ENCODE assay signal across 8 cellular contexts in genomic region chr17:28552201-28552999, GRCh38. TPM values are rescaled to one million over a fixed set of nuclear protein-coding genes. Genes with fewer than 3 reads are reported as not detected.
DNase-seq lines count a peak whose midpoint lies in the region; ATAC-seq and TF ChIP-seq lines count a peak whose summit lies in the region.

UNC119 (minus strand) TSS chr17:28552624; CDS start chr17:28552557, 67 bp downstream.

- no peaks in the 10 kb centered on the region for H3K27me3 Mint-ChIP-seq in Calu3 (ENCODE audit: unreplicated experiment)
- H3K27me3 Mint-ChIP-seq in type B pancreatic cell, result no peaks in the 10 kb centered on the region

- H3K36me3 Mint-ChIP-seq in Calu3 (ENCODE audit: insufficient read depth, unreplicated experiment), result peaks cover 18% of the 10 kb centered on the region
- H3K36me3 Mint-ChIP-seq in type B pancreatic cell, result peaks cover 24% of the 10 kb centered on the region

- peaks cover 42% of the 10 kb centered on the region for H3K4me1 ChIP-seq in Loucy (ENCODE audit: insufficient read depth, low read length, poor library complexity, severe bottlenecking)
- peaks cover 11% of the 10 kb centered on the region for H3K4me1 ChIP-seq in adipocyte (ENCODE audit: control insufficient read depth, insufficient read depth, low read length)
- peaks cover 0 to 43% (median 21%) of the 10 kb centered on the region in 9 donors for H3K4me1 ChIP-seq in heart right ventricle

- intact Hi-C loops in Calu3 (cut with micrococcal nuclease; ENCODE audit: unreplicated experiment), result no loop called here
- intact Hi-C loops in heart right ventricle (cut with DNase I), result loop anchor here in 4 of 10 donors (2.0 to 10.0 kb wide), 4 partner anchors 18 to 62 kb away; partner anchors contain the start of genes RSKR (in 2 of the 4) and PIGS (in 1 of the 4)
- intact Hi-C loops in posterior vena cava (cut with DNase I), result no loop called here

- H2AFZ ChIP-seq in Loucy (ENCODE audit: low read length), result peak within 1 kb of the TSS; percentile 59; the same call in 1 of the 2 replicates

- no TSS peak for BruUV-seq in Calu3 (replicated peaks; lab: Mats Ljungman, UMichigan)

- H3K9ac ChIP-seq in Loucy (ENCODE audit: low read depth, low read length, poor library complexity, severe bottlenecking) (peak within 1 kb of the TSS; percentile 75), adipocyte (ENCODE audit: low read length) (peak within 1 kb of the TSS; percentile 84)

- H3K4me3 ChIP-seq in Loucy (ENCODE audit: low read length, poor library complexity, severe bottlenecking) (peak within 1 kb of the TSS; percentile 85), adipocyte (ENCODE audit: low read length) (peak within 1 kb of the TSS; percentile 82), heart right ventricle (peak within 1 kb of the TSS; percentile 64 to 99 (median 97))

- DNase-seq in Calu3 (peak; percentile 86), SW480 (ENCODE audit: low spot score) (peak; percentile 70), adipocyte (ENCODE audit: low read depth) (peak; percentile 92), heart right ventricle (peak; percentile 67 to 81), posterior vena cava (ENCODE audit: low spot score) (peak; percentile 91), type B pancreatic cell (ENCODE audit: extremely low spot score, unreplicated experiment) (peak; percentile 84)

- H3K27me3 ChIP-seq in Loucy (ENCODE audit: insufficient read depth, low read length, poor library complexity, severe bottlenecking), result no peaks in the 10 kb centered on the region
- no peaks in the 10 kb centered on the region for H3K27me3 ChIP-seq in adipocyte (replicated peaks; ENCODE audit: control insufficient read depth, insufficient read depth, low read length)
- no peaks in the 10 kb centered on the region for H3K27me3 ChIP-seq in heart right ventricle

- ATAC-seq in GM21528 (IDR thresholded peaks at IDR 0.05; ENCODE audit: low FRiP score, unreplicated experiment) (peak; percentile 48), heart right ventricle (peak; percentile 94 to 98 (median 95))

- H3K27ac ChIP-seq in heart right ventricle, result peak within 1 kb of the TSS in 9 of 10 donors; percentile 60 to 90 (median 78)

- peaks cover 15% of the 10 kb centered on the region for H3K79me2 ChIP-seq in Loucy (ENCODE audit: insufficient read depth, low read length)

- TF ChIP-seq CTCF in Calu3 (IDR thresholded peaks at IDR 0.05; ENCODE audit: unreplicated experiment), result no peak
- TF ChIP-seq CTCF in Loucy (conservative IDR thresholded peaks at IDR 0.05; ENCODE audit: low read length), result no peak
- TF ChIP-seq CTCF in heart right ventricle (IDR thresholded peaks at IDR 0.05), result no peak
- TF ChIP-seq CTCF in type B pancreatic cell (conservative IDR thresholded peaks at IDR 0.05), result no peak

- peaks cover 11% of the 10 kb centered on the region for H4K20me1 ChIP-seq in Loucy (ENCODE audit: insufficient read depth, low read length, poor library complexity, severe bottlenecking)

- H3K36me3 ChIP-seq in Loucy (ENCODE audit: insufficient read depth, low read length) (peaks cover 41% of the 10 kb centered on the region; the same call in 1 of the 2 replicates), adipocyte (ENCODE audit: control insufficient read depth, insufficient read depth, low read length, severe bottlenecking) (peaks cover 42% of the 10 kb centered on the region), heart right ventricle (peaks cover 0 to 47% (median 34%) of the 10 kb centered on the region in 9 donors)

- H3K9me3 Mint-ChIP-seq in Calu3 (ENCODE audit: low read depth, unreplicated experiment) (no peaks in the 10 kb centered on the region), type B pancreatic cell (no peaks in the 10 kb centered on the region)

- H3K4me1 Mint-ChIP-seq in Calu3 (ENCODE audit: low read depth, unreplicated experiment), result peaks cover 12% of the 10 kb centered on the region
- peaks cover 26% of the 10 kb centered on the region for H3K4me1 Mint-ChIP-seq in type B pancreatic cell (ENCODE audit: unreplicated experiment)

- H3F3A ChIP-seq in Loucy (ENCODE audit: low read depth), result no peaks in the 10 kb centered on the region

- peak within 1 kb of the TSS; percentile 94 for H3K4me2 ChIP-seq in Loucy (ENCODE audit: low read depth, low read length, poor library complexity, severe bottlenecking)

- WGBS in heart right ventricle, 2 donors, result 2% methylated on average over 54 to 66 of the region's 66 CpGs

- peak within 1 kb of the TSS; percentile 27 for H3K27ac Mint-ChIP-seq in Calu3 (ENCODE audit: unreplicated experiment)
- peak within 1 kb of the TSS; percentile 80 for H3K27ac Mint-ChIP-seq in type B pancreatic cell

- CTCF ChIA-PET in Calu3 (lab: Charles Lee), result interaction anchor here (0.7 to 0.9 kb wide), 3 partner anchors 9 to 25 kb away, joined by 3 to 8 read pairs (median 3); no protein-coding TSS in a partner anchor

- no peaks in the 10 kb centered on the region for H3K9me2 ChIP-seq in Loucy (replicated peaks; ENCODE audit: low read depth, low read length)

- H3K4me3 Mint-ChIP-seq in Calu3 (ENCODE audit: low read depth, unreplicated experiment) (peak within 1 kb of the TSS; percentile 80), type B pancreatic cell (peak within 1 kb of the TSS; percentile 97)

- H3K9me3 ChIP-seq in Loucy (ENCODE audit: insufficient read depth, low read depth, low read length) (no peaks in the 10 kb centered on the region), adipocyte (ENCODE audit: control insufficient read depth, low read length) (no peaks in the 10 kb centered on the region), heart right ventricle (no peaks in the 10 kb centered on the region)

RNA-seq across cellular contexts. Expression of gene UNC119, which starts in this region (rescaled TPM):
- total RNA-seq in Calu3 (2022) (13.0 and 14.6 TPM in 2 replicates), heart right ventricle (10 to 100 TPM; 10.6 to 23.4 (median 21.0) TPM), posterior vena cava (10 to 100 TPM; 12.9 to 15.6 TPM), type B pancreatic cell (ENCODE audit: low replicate concordance) (40.2 and 52.2 TPM in 2 replicates)
- polyA plus RNA-seq in heart right ventricle, result 10 to 100 TPM; 18.0 to 23.8 TPM

Comparison
In these comparisons a context has a peak if more than half of its experiments do, and no peak if none do; other contexts are left out.
1. Peak in every context shown above with its lines: DNase-seq, ATAC-seq, H3K4me3 ChIP-seq and H3K27ac ChIP-seq.